ENCODE assay signal across 13 cellular contexts in the genomic region with DNA sequence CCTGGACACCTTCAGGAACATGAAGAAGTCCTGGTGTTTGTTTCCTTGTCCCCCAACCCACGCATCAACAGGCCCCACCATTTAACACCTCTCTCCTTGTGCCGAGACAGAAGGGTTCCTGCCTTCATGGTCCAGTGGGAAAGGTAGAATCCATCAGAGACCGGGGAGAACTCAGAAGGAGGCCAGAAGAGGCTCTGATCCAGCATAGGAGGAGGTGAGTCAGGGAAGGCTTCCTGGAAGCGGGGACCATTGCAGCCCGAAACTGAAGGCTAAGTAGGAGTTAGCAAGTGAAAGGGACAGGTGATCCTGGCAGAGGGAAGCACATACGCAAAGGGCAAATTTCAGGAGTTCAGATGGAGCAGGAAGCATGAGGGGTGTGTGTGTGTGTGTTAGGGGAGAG. TPM values are rescaled to one million over a fixed set of nuclear protein-coding genes. Genes with fewer than 3 reads are reported as not detected.
DNase-seq lines count a peak whose midpoint lies in the region; ATAC-seq and TF ChIP-seq lines count a peak whose summit lies in the region.
"Had no signal": no experiment of that assay in that cellular context is flagged by ENCODE, and none has a peak within 500 bp of the region (broad histone marks: within the 10 kb centered on the region; RNA-seq: fewer than 3 reads in every experiment).

No MANE protein-coding gene starts in this region.

- H3K4me3 ChIP-seq in NB4 (ENCODE audit: low read depth, low read length) (peak overlapping the region; percentile 48), duodenal mucosa (ENCODE audit: low read depth in 1 of 2, low read length in 2 of 2) (peak overlapping the region; percentile 60 to 66)
- H3K4me3 ChIP-seq: body of pancreas, MG63, smooth muscle cell had no signal

- H3K36me3 ChIP-seq in duodenal mucosa (ENCODE audit: control insufficient read depth in 1 of 2, insufficient read depth in 2 of 2, low read length in 2 of 2): no peaks in the 10 kb centered on the region
- H3K36me3 ChIP-seq: MG63 had no signal

- no peak for TF ChIP-seq CTCF in NB4 (IDR thresholded peaks at IDR 0.05; ENCODE audit: low read depth, low read length)

- H3K27ac Mint-ChIP-seq in activated T-cell treated with anti-CD3 and anti-CD28 coated beads, Interleukin-2, amount 50 U/mL, for 24 hours: peak overlapping the region; percentile 95
- peak overlapping the region; percentile 95 for H3K27ac Mint-ChIP-seq in stimulated activated naive B cell treated with anti-CD40 and anti-IgM and Interleukin-4, amounts not matched to agents 10 μg/mL and 1 μg/mL and 100 μg/mL, for 72 hours

- DNase-seq in activated T-cell treated with anti-CD3 and anti-CD28 coated beads, Interleukin-2, amount 50 U/mL, for 24 hours: no peak
- DNase-seq in activated T-cell treated with anti-CD3 and anti-CD28 coated beads, Interleukin-2, amount 50 U/mL, for 1 hour: no peak
- DNase-seq in NB4 (ENCODE audit: low read depth) (no peak), GF-D8 (lab: John Stamatoyannopoulos, UW) (no peak), G401 (ENCODE audit: low spot score) (no peak)
- DNase-seq in stimulated activated naive B cell treated with anti-CD40 and anti-IgM and Interleukin-4, amounts not matched to agents 10 μg/mL and 1 μg/mL and 100 μg/mL, for 72 hours: no peak
- DNase-seq: MG63, NCI-H446, SHP77 had no signal

- H3K4me3 Mint-ChIP-seq in activated T-cell treated with anti-CD3 and anti-CD28 coated beads, Interleukin-2, amount 50 U/mL, for 24 hours: peak overlapping the region; percentile 94
- peak overlapping the region; percentile 94 to 98 for H3K4me3 Mint-ChIP-seq in stimulated activated naive B cell treated with anti-CD40 and anti-IgM and Interleukin-4, amounts not matched to agents 10 μg/mL and 1 μg/mL and 100 μg/mL, for 72 hours

- peaks cover 41% of the 10 kb centered on the region for H3K36me3 Mint-ChIP-seq in activated T-cell treated with anti-CD3 and anti-CD28 coated beads, Interleukin-2, amount 50 U/mL, for 24 hours (ENCODE audit: low read depth)
- peaks cover 12 to 26% of the 10 kb centered on the region in 2 donors for H3K36me3 Mint-ChIP-seq in stimulated activated naive B cell treated with anti-CD40 and anti-IgM and Interleukin-4, amounts not matched to agents 10 μg/mL and 1 μg/mL and 100 μg/mL, for 72 hours

- H3K27ac ChIP-seq in duodenal mucosa (ENCODE audit: low read depth, low read length): no peak overlapping the region
- H3K27ac ChIP-seq: body of pancreas had no signal

- peaks cover 6 to 16% of the 10 kb centered on the region in 2 donors for H3K4me1 ChIP-seq in duodenal mucosa (ENCODE audit: control insufficient read depth in 1 of 2, insufficient read depth in 2 of 2, low read length in 2 of 2)

- peaks cover 39% of the 10 kb centered on the region for H3K4me1 Mint-ChIP-seq in activated T-cell treated with anti-CD3 and anti-CD28 coated beads, Interleukin-2, amount 50 U/mL, for 24 hours (ENCODE audit: low read depth)
- peaks cover 28 to 50% of the 10 kb centered on the region in 2 donors for H3K4me1 Mint-ChIP-seq in stimulated activated naive B cell treated with anti-CD40 and anti-IgM and Interleukin-4, amounts not matched to agents 10 μg/mL and 1 μg/mL and 100 μg/mL, for 72 hours

- H3K27me3 ChIP-seq in duodenal mucosa (ENCODE audit: control insufficient read depth in 1 of 2, insufficient read depth in 2 of 2, low read length in 2 of 2): no peaks in the 10 kb centered on the region
- H3K27me3 ChIP-seq: body of pancreas, MG63 had no signal

- H3K9me3 ChIP-seq in duodenal mucosa (ENCODE audit: control insufficient read depth in 1 of 2, low read length in 2 of 2): no peaks in the 10 kb centered on the region
- H3K9me3 ChIP-seq: body of pancreas had no signal

- H3K27me3 Mint-ChIP-seq in activated T-cell treated with anti-CD3 and anti-CD28 coated beads, Interleukin-2, amount 50 U/mL, for 24 hours: no peaks in the 10 kb centered on the region
- H3K27me3 Mint-ChIP-seq in stimulated activated naive B cell treated with anti-CD40 and anti-IgM and Interleukin-4, amounts not matched to agents 10 μg/mL and 1 μg/mL and 100 μg/mL, for 72 hours: no peaks in the 10 kb centered on the region

- TF ChIP-seq POLR2A in NB4 (IDR thresholded peaks at IDR 0.05; ENCODE audit: extremely low read depth, insufficient read length): no peak

- ATAC-seq in stimulated activated naive B cell treated with anti-CD40 and anti-IgM and Interleukin-4, amounts not matched to agents 10 μg/mL and 1 μg/mL and 100 μg/mL, for 72 hours (replicated peaks): peak in 1 of 2 donors; percentile 1
- ATAC-seq in HG02763 (IDR thresholded peaks at IDR 0.05; ENCODE audit: unreplicated experiment): no peak
- ATAC-seq: body of pancreas had no signal

- peak overlapping the region; percentile 55 to 63 for H3K9ac ChIP-seq in duodenal mucosa (ENCODE audit: low read depth in 1 of 2, low read length in 2 of 2)

- H3K9me3 Mint-ChIP-seq in activated T-cell treated with anti-CD3 and anti-CD28 coated beads, Interleukin-2, amount 50 U/mL, for 24 hours: no peaks in the 10 kb centered on the region
- no peaks in the 10 kb centered on the region for H3K9me3 Mint-ChIP-seq in stimulated activated naive B cell treated with anti-CD40 and anti-IgM and Interleukin-4, amounts not matched to agents 10 μg/mL and 1 μg/mL and 100 μg/mL, for 72 hours

- in situ Hi-C loops in G401 (cut with HindIII; ENCODE audit: low sequenced_read_pairs): no loop called here

RNA-seq across cellular contexts. Expression of gene ICAM3, which starts 0.5 kb away (rescaled TPM):
- 21.8 and 23.8 TPM in 2 replicates for total RNA-seq in G401 (2014; rRNA removed; shearing (Covaris generic))

RNA-seq across cellular contexts. Expression of gene RAVER1, which starts 5.6 kb away (rescaled TPM):
- 21.8 and 22.7 TPM in 2 replicates for total RNA-seq in G401 (2014; rRNA removed; shearing (Covaris generic))

RNA-seq across cellular contexts. Expression of gene FDX2, which starts 23.1 kb away (rescaled TPM):
- 25.2 and 26.2 TPM in 2 replicates for total RNA-seq in G401 (2014; rRNA removed; shearing (Covaris generic))

RNA-seq across cellular contexts. Expression of gene ZGLP1, which starts 29.3 kb away (rescaled TPM):
- 0.55 and 1.6 TPM in 2 replicates for total RNA-seq in G401 (2014; rRNA removed; shearing (Covaris generic))

RNA-seq across cellular contexts. Expression of gene TYK2, which starts 41.4 kb away (rescaled TPM):
- 82.0 and 134 TPM in 2 replicates for total RNA-seq in G401 (2014; rRNA removed; shearing (Covaris generic))
